23 cellular contexts compared by ENCODE assay signal in genomic region chr3:27861047-27862036, GRCh38.
DNase-seq lines count a peak whose midpoint lies in the region; ATAC-seq and TF ChIP-seq lines count a peak whose summit lies in the region.
"Had no signal": no experiment of that assay in that cellular context is flagged by ENCODE, and none has a peak within 500 bp of the region (broad histone marks: within the 10 kb centered on the region; RNA-seq: fewer than 3 reads in every experiment).

No MANE protein-coding gene starts in this region.

- no peaks in the 10 kb centered on the region for H4K20me1 ChIP-seq in OCI-LY7 (ENCODE audit: insufficient read depth, low read length)

- no peak overlapping the region for H3K4me3 ChIP-seq in effector memory CD4-positive, alpha-beta T cell (ENCODE audit: insufficient read depth, low read depth, low read length, poor library complexity, severe bottlenecking)
- no peak overlapping the region for H3K4me3 ChIP-seq in OCI-LY7 (ENCODE audit: low read depth, low read length, poor library complexity, severe bottlenecking)
- H3K4me3 ChIP-seq: lower lobe of right lung, spleen had no signal

- H3K9me3 ChIP-seq in effector memory CD4-positive, alpha-beta T cell (ENCODE audit: control insufficient read depth, low read length) = no peaks in the 10 kb centered on the region
- no peaks in the 10 kb centered on the region for H3K9me3 ChIP-seq in OCI-LY7 (ENCODE audit: low read length)
- H3K9me3 ChIP-seq: lower lobe of right lung had no signal

- no peak overlapping the region for H2AFZ ChIP-seq in OCI-LY7 (ENCODE audit: low read length)

- CTCF ChIA-PET in activated CD4-positive, alpha-beta memory T cell treated with anti-CD3 and anti-CD28 coated beads for 36 hours (lab: Charles Lee) = interaction anchor here (0.9 to 1.3 kb wide), 2 partner anchors 72 to 149 kb away, joined by 3 to 5 read pairs; no protein-coding TSS in a partner anchor
- CTCF ChIA-PET in OCI-LY7 (lab: Charles Lee; ENCODE audit: unreplicated experiment) = no interaction called here

- intact Hi-C loops in activated CD4-positive, alpha-beta memory T cell treated with anti-CD3 and anti-CD28 coated beads for 36 hours (cut with micrococcal nuclease) = loop anchor here (5.0 kb wide), 1 partner anchor 466 kb away; no protein-coding TSS in a partner anchor
- intact Hi-C loops in OCI-LY7 (cut with micrococcal nuclease; ENCODE audit: unreplicated experiment) = no loop called here

- no peak for DNase-seq in activated naive CD4-positive, alpha-beta T cell treated with Interleukin-2 at 50 U/mL for 16 hours
- DNase-seq in activated CD4-positive, alpha-beta memory T cell treated with anti-CD3 and anti-CD28 coated beads for 36 hours = peak; percentile 18
- DNase-seq in effector memory CD4-positive, alpha-beta T cell = no peak
- no peak for DNase-seq in stimulated activated naive CD8-positive, alpha-beta T cell treated with anti-CD3 and anti-CD28 coated beads, Interleukin-15, amount 100 ng/mL, for 72 hours
- DNase-seq in OCI-LY7 (ENCODE audit: low spot score) (no peak), HuH-7.5 (ENCODE audit: low spot score) (no peak)
- DNase-seq: activated CD4-positive, CD25-positive, alpha-beta regulatory T cell; anterior cingulate cortex; DMS79; erythroblast; HCEC 1CT; hippocampal formation; islet precursor cell; Kasumi-1; lower lobe of right lung; NCI-H1092 treated with DMSO at 0.1 percent for 48 hours; NCI-H2029 treated with DMSO at 0.1 percent for 48 hours; occipital lobe; spleen; stimulated activated CD4-positive, alpha-beta T cell treated with anti-CD3 and anti-CD28 coated beads, Interleukin-4, amount 100 ng/mL, for 24 hours; T-helper 9 cell had no signal

- H3K36me3 Mint-ChIP-seq in activated naive CD4-positive, alpha-beta T cell treated with anti-CD3 and anti-CD28 coated beads, Interleukin-2, amount 50 U/mL, for 24 hours = peaks cover 5% of the 10 kb centered on the region
- no peaks in the 10 kb centered on the region for H3K36me3 Mint-ChIP-seq in activated CD4-positive, alpha-beta memory T cell treated with anti-CD3 and anti-CD28 coated beads for 36 hours

- H3K4me1 ChIP-seq in effector memory CD4-positive, alpha-beta T cell (ENCODE audit: control insufficient read depth, insufficient read depth, low read length, poor library complexity, severe bottlenecking) = peaks cover 19% of the 10 kb centered on the region
- H3K4me1 ChIP-seq in OCI-LY7 (ENCODE audit: insufficient read depth, low read length, poor library complexity, severe bottlenecking) = no peaks in the 10 kb centered on the region
- H3K4me1 ChIP-seq: lower lobe of right lung had no signal

- no peak for TF ChIP-seq CTCF in OCI-LY7 (conservative IDR thresholded peaks at IDR 0.05; ENCODE audit: low read length)

- no peak overlapping the region for H3K4me2 ChIP-seq in OCI-LY7 (ENCODE audit: low read length)

- H3K79me2 ChIP-seq in OCI-LY7 (ENCODE audit: insufficient read depth, low read depth, low read length) = no peaks in the 10 kb centered on the region

- H3K36me3 ChIP-seq in effector memory CD4-positive, alpha-beta T cell (ENCODE audit: control insufficient read depth, insufficient read depth, low read length) = no peaks in the 10 kb centered on the region
- no peaks in the 10 kb centered on the region for H3K36me3 ChIP-seq in OCI-LY7 (ENCODE audit: insufficient read depth, low read length)
- H3K36me3 ChIP-seq: lower lobe of right lung, spleen had no signal

- H3K27ac Mint-ChIP-seq in activated naive CD4-positive, alpha-beta T cell treated with anti-CD3 and anti-CD28 coated beads, Interleukin-2, amount 50 U/mL, for 24 hours = peak overlapping the region; percentile 81
- peak overlapping the region; percentile 88 for H3K27ac Mint-ChIP-seq in activated CD4-positive, alpha-beta memory T cell treated with anti-CD3 and anti-CD28 coated beads for 36 hours
- peak overlapping the region in 1 of 2 donors; percentile 68 for H3K27ac Mint-ChIP-seq in stimulated activated naive CD8-positive, alpha-beta T cell treated with anti-CD3 and anti-CD28 coated beads, Interleukin-15, amount 100 ng/mL, for 72 hours

- no TSS peak for BruUV-seq in OCI-LY7 (replicated peaks; lab: Mats Ljungman, UMichigan)

- peak overlapping the region; percentile 37 for H3K4me3 Mint-ChIP-seq in activated naive CD4-positive, alpha-beta T cell treated with anti-CD3 and anti-CD28 coated beads, Interleukin-2, amount 50 U/mL, for 24 hours
- no peak overlapping the region for H3K4me3 Mint-ChIP-seq in activated CD4-positive, alpha-beta memory T cell treated with anti-CD3 and anti-CD28 coated beads for 36 hours
- peak overlapping the region in 1 of 2 donors; percentile 9 for H3K4me3 Mint-ChIP-seq in stimulated activated naive CD8-positive, alpha-beta T cell treated with anti-CD3 and anti-CD28 coated beads, Interleukin-15, amount 100 ng/mL, for 72 hours

- H3K27ac ChIP-seq in effector memory CD4-positive, alpha-beta T cell (ENCODE audit: insufficient read depth, low read length, poor library complexity, severe bottlenecking) = peak overlapping the region; percentile 18
- H3K27ac ChIP-seq in OCI-LY7 (ENCODE audit: low read depth, low read length, poor library complexity, severe bottlenecking) = no peak overlapping the region
- H3K27ac ChIP-seq: lower lobe of right lung had no signal

- peak; percentile 79 for ATAC-seq in stimulated activated naive CD8-positive, alpha-beta T cell treated with anti-CD3 and anti-CD28 coated beads, Interleukin-15, amount 100 ng/mL, for 72 hours
- ATAC-seq in HG03457 (IDR thresholded peaks at IDR 0.05; ENCODE audit: unreplicated experiment) = no peak

- no peaks in the 10 kb centered on the region for H3K9me2 ChIP-seq in OCI-LY7 (ENCODE audit: insufficient read depth, low read length)

- no peaks in the 10 kb centered on the region for H3K27me3 Mint-ChIP-seq in activated naive CD4-positive, alpha-beta T cell treated with anti-CD3 and anti-CD28 coated beads, Interleukin-2, amount 50 U/mL, for 24 hours
- H3K27me3 Mint-ChIP-seq in activated CD4-positive, alpha-beta memory T cell treated with anti-CD3 and anti-CD28 coated beads for 36 hours = no peaks in the 10 kb centered on the region
- no peaks in the 10 kb centered on the region for H3K27me3 Mint-ChIP-seq in stimulated activated naive CD8-positive, alpha-beta T cell treated with anti-CD3 and anti-CD28 coated beads, Interleukin-15, amount 100 ng/mL, for 72 hours

- peaks cover 51% of the 10 kb centered on the region for H3K4me1 Mint-ChIP-seq in activated naive CD4-positive, alpha-beta T cell treated with anti-CD3 and anti-CD28 coated beads, Interleukin-2, amount 50 U/mL, for 24 hours
- H3K4me1 Mint-ChIP-seq in activated CD4-positive, alpha-beta memory T cell treated with anti-CD3 and anti-CD28 coated beads for 36 hours (ENCODE audit: low read depth) = peaks cover 32% of the 10 kb centered on the region
- peaks cover 23% of the 10 kb centered on the region for H3K4me1 Mint-ChIP-seq in stimulated activated naive CD8-positive, alpha-beta T cell treated with anti-CD3 and anti-CD28 coated beads, Interleukin-15, amount 100 ng/mL, for 72 hours

- H3K27me3 ChIP-seq in effector memory CD4-positive, alpha-beta T cell (replicated peaks; ENCODE audit: control insufficient read depth, insufficient read depth, low read length, poor library complexity, severe bottlenecking) = no peaks in the 10 kb centered on the region
- H3K27me3 ChIP-seq: spleen had no signal

- POLR2A ChIA-PET in activated CD4-positive, alpha-beta memory T cell treated with anti-CD3 and anti-CD28 coated beads for 36 hours (lab: Charles Lee) = no interaction called here
- POLR2A ChIA-PET in OCI-LY7 (lab: Charles Lee) = no interaction called here

- H3K9me3 Mint-ChIP-seq in activated naive CD4-positive, alpha-beta T cell treated with anti-CD3 and anti-CD28 coated beads, Interleukin-2, amount 50 U/mL, for 24 hours = no peaks in the 10 kb centered on the region
- H3K9me3 Mint-ChIP-seq in activated CD4-positive, alpha-beta memory T cell treated with anti-CD3 and anti-CD28 coated beads for 36 hours = no peaks in the 10 kb centered on the region
- peaks cover 0 to 6% of the 10 kb centered on the region in 2 donors for H3K9me3 Mint-ChIP-seq in stimulated activated naive CD8-positive, alpha-beta T cell treated with anti-CD3 and anti-CD28 coated beads, Interleukin-15, amount 100 ng/mL, for 72 hours
